Comparison of ENCODE assay signal across 9 cellular contexts in genomic region chr10:7184660-7185366, GRCh38.
DNase-seq lines count a peak whose midpoint lies in the region; ATAC-seq and TF ChIP-seq lines count a peak whose summit lies in the region.
"Had no signal": no experiment of that assay in that cellular context is flagged by ENCODE, and none has a peak within 500 bp of the region (broad histone marks: within the 10 kb centered on the region; RNA-seq: fewer than 3 reads in every experiment).

No MANE protein-coding gene starts in this region.

- H3K4me1 Mint-ChIP-seq in activated B cell treated with CpG ODN at 0.5 μM for 24 hours (peaks cover 27% of the 10 kb centered on the region), nephron progenitor cell (peaks cover 53% of the 10 kb centered on the region)

- H3K4me3 Mint-ChIP-seq in activated B cell treated with CpG ODN at 0.5 μM for 24 hours (peak overlapping the region; percentile 25), nephron progenitor cell (no peak overlapping the region)
- H3K4me3 Mint-ChIP-seq: neural crest cell had no signal

- H3K27me3 Mint-ChIP-seq in activated B cell treated with CpG ODN at 0.5 μM for 24 hours (no peaks in the 10 kb centered on the region), nephron progenitor cell (ENCODE audit: low read depth, poor library complexity) (peaks cover 3% of the 10 kb centered on the region)

- intact Hi-C loops in activated B cell treated with CpG ODN at 0.5 μM for 24 hours (cut with micrococcal nuclease), result loop anchor here (10.0 kb wide), 1 partner anchor 290 kb away; no protein-coding TSS in a partner anchor

- DNase-seq in activated B cell treated with CpG ODN at 0.5 μM for 24 hours, result no peak
- DNase-seq in nephron progenitor cell, result no peak
- no peak for DNase-seq in HUDEP-2 (lab: John Stamatoyannopoulos, UW; ENCODE audit: unreplicated experiment in 76 of 76)
- no peak for DNase-seq in HPDE6-E6E7 (ENCODE audit: extremely low spot score)
- no peak for DNase-seq in NCI-H1694 treated with DMSO at 0.1 percent for 48 hours (lab: John Stamatoyannopoulos, UW)
- DNase-seq: IMR-90 had no signal

- TF ChIP-seq CTCF in activated B cell treated with CpG ODN at 0.5 μM for 24 hours (IDR thresholded peaks at IDR 0.05), result no peak
- TF ChIP-seq CTCF in nephron progenitor cell (IDR thresholded peaks at IDR 0.05), result no peak

- H3K9me3 Mint-ChIP-seq in activated B cell treated with CpG ODN at 0.5 μM for 24 hours, result peaks cover 6% of the 10 kb centered on the region
- H3K9me3 Mint-ChIP-seq in nephron progenitor cell, result peaks cover 3% of the 10 kb centered on the region
- H3K9me3 Mint-ChIP-seq: neural crest cell had no signal

- H3K27ac Mint-ChIP-seq in activated B cell treated with CpG ODN at 0.5 μM for 24 hours (peak overlapping the region; percentile 62), nephron progenitor cell (peak overlapping the region; percentile 76)

- CTCF ChIA-PET in activated B cell treated with CpG ODN at 0.5 μM for 24 hours (lab: Charles Lee), result interaction anchor here (1.7 kb wide), 1 partner anchor 9 kb away, joined by 3 read pairs; no protein-coding TSS in a partner anchor

- POLR2A ChIA-PET in activated B cell treated with CpG ODN at 0.5 μM for 24 hours (lab: Charles Lee), result interaction anchor here (0.6 to 0.9 kb wide), 4 partner anchors 8 to 258 kb away, joined by 3 to 7 read pairs (median 4); no protein-coding TSS in a partner anchor

- H3K36me3 Mint-ChIP-seq in activated B cell treated with CpG ODN at 0.5 μM for 24 hours (ENCODE audit: low read depth), result peaks cover 24% of the 10 kb centered on the region
- peaks cover 19% of the 10 kb centered on the region for H3K36me3 Mint-ChIP-seq in nephron progenitor cell (ENCODE audit: low read depth)

- ATAC-seq in GM18868 (IDR thresholded peaks at IDR 0.05; ENCODE audit: unreplicated experiment), result peak; percentile 81
- peak; percentile 59 for ATAC-seq in HG02938 (IDR thresholded peaks at IDR 0.05; ENCODE audit: unreplicated experiment)
- ATAC-seq in activated B cell treated with CpG ODN at 0.5 μM for 24 hours (ENCODE audit: low read depth), result peak; percentile 75
